ENCODE assay signal across 8 cellular contexts in the genomic region with DNA sequence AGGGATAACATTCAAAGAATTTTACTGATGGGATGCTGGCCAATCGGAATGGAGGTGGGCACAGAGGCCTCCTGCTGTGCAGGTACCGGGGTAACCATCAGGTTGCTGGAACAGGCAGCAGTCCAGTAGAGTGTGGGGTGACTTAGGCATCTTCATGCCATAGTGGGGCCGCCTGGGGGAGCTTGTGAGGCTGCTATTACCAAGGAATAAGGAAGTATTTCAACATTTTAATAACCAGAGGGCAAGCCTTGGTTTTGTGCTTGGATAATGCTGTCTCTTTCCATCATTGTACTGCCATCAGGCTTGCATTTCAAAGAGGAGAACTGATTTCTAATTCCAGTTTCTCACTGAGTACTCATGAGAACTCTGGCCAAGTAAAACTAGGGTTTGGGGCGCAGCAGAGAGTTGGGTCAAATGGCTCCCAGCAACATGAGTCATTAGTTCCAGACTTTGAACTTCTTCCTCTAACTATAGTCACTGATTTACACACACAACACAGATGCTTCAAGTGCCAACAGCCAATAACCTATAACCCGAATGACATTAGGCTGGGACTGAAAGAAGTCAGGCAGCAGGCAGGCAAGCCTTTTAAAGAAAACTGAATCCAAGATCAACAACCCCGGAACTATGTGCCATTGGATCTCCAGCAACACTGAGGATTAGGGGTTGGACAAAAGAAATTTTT. TPM values are rescaled to one million over a fixed set of nuclear protein-coding genes. Genes with fewer than 3 reads are reported as not detected.
DNase-seq lines count a peak whose midpoint lies in the region; ATAC-seq, FAIRE-seq and TF ChIP-seq lines count a peak whose summit lies in the region.

No MANE protein-coding gene starts in this region.

- CTCF ChIA-PET in Calu3 (lab: Charles Lee): interaction anchor here (1.0 to 1.7 kb wide), 4 partner anchors 51 to 75 kb away, joined by 3 to 5 read pairs (median 4); no protein-coding TSS in a partner anchor
- CTCF ChIA-PET in activated CD8-positive, alpha-beta T cell treated with anti-CD3 and anti-CD28 coated beads for 36 hours (lab: Charles Lee): interaction anchor here (1.0 kb wide), 1 partner anchor 20 kb away, joined by 3 read pairs; no protein-coding TSS in a partner anchor
- CTCF ChIA-PET in activated CD8-positive, alpha-beta memory T cell treated with anti-CD3 and anti-CD28 coated beads, Interleukin-2, amount 10 ng/mL, durations not matched to agents 7 days and 5 days (lab: Charles Lee): no interaction called here

- peak overlapping the region; percentile 94 for H3K27ac Mint-ChIP-seq in Calu3 (ENCODE audit: unreplicated experiment)
- no peak overlapping the region for H3K27ac Mint-ChIP-seq in activated CD8-positive, alpha-beta T cell treated with anti-CD3 and anti-CD28 coated beads for 36 hours
- no peak overlapping the region for H3K27ac Mint-ChIP-seq in activated CD8-positive, alpha-beta memory T cell treated with anti-CD3 and anti-CD28 coated beads, Interleukin-2, amount 10 ng/mL, durations not matched to agents 7 days and 5 days

- BruUV-seq in Calu3 (replicated peaks; lab: Mats Ljungman, UMichigan): no TSS peak

- peak; percentile 63 for TF ChIP-seq CTCF in Calu3 (IDR thresholded peaks at IDR 0.05; ENCODE audit: unreplicated experiment)
- no peak for TF ChIP-seq CTCF in activated CD8-positive, alpha-beta T cell treated with anti-CD3 and anti-CD28 coated beads for 36 hours (IDR thresholded peaks at IDR 0.05)

- DNase-seq in Calu3 (peak; percentile 76), HS-5 (ENCODE audit: low read depth) (peak; percentile 36), iris pigment epithelial cell (ENCODE audit: low read depth) (peak; percentile 93), urothelium cell line (ENCODE audit: low spot score) (peak; percentile 43), NCI-H146 (lab: John Stamatoyannopoulos, UW) (no peak), COLO829 (ENCODE audit: low spot score) (no peak)
- DNase-seq in activated CD8-positive, alpha-beta T cell treated with anti-CD3 and anti-CD28 coated beads for 36 hours: peak; percentile 34
- DNase-seq in activated CD8-positive, alpha-beta memory T cell treated with anti-CD3 and anti-CD28 coated beads, Interleukin-2, amount 10 ng/mL, durations not matched to agents 7 days and 5 days: no peak

- intact Hi-C loops in Calu3 (cut with micrococcal nuclease; ENCODE audit: unreplicated experiment): loop anchor here (1.0 to 5.0 kb wide), 6 partner anchors 52 to 472 kb away; no protein-coding TSS in a partner anchor
- intact Hi-C loops in activated CD8-positive, alpha-beta T cell treated with anti-CD3 and anti-CD28 coated beads for 36 hours (cut with micrococcal nuclease): no loop called here

- no peaks in the 10 kb centered on the region for H3K27me3 Mint-ChIP-seq in Calu3 (ENCODE audit: unreplicated experiment)
- peaks cover 3% of the 10 kb centered on the region for H3K27me3 Mint-ChIP-seq in activated CD8-positive, alpha-beta T cell treated with anti-CD3 and anti-CD28 coated beads for 36 hours
- peaks cover 35% of the 10 kb centered on the region for H3K27me3 Mint-ChIP-seq in activated CD8-positive, alpha-beta memory T cell treated with anti-CD3 and anti-CD28 coated beads, Interleukin-2, amount 10 ng/mL, durations not matched to agents 7 days and 5 days

- peaks cover 19% of the 10 kb centered on the region for H3K36me3 Mint-ChIP-seq in Calu3 (ENCODE audit: insufficient read depth, unreplicated experiment)
- no peaks in the 10 kb centered on the region for H3K36me3 Mint-ChIP-seq in activated CD8-positive, alpha-beta T cell treated with anti-CD3 and anti-CD28 coated beads for 36 hours (ENCODE audit: low read depth)
- no peaks in the 10 kb centered on the region for H3K36me3 Mint-ChIP-seq in activated CD8-positive, alpha-beta memory T cell treated with anti-CD3 and anti-CD28 coated beads, Interleukin-2, amount 10 ng/mL, durations not matched to agents 7 days and 5 days

- peak; percentile 64 for ATAC-seq in activated CD8-positive, alpha-beta T cell treated with anti-CD3 and anti-CD28 coated beads for 36 hours
- ATAC-seq in activated CD8-positive, alpha-beta memory T cell treated with anti-CD3 and anti-CD28 coated beads, Interleukin-2, amount 10 ng/mL, durations not matched to agents 7 days and 5 days: no peak

- H3K4me1 Mint-ChIP-seq in Calu3 (ENCODE audit: low read depth, unreplicated experiment): peaks cover 77% of the 10 kb centered on the region
- no peaks in the 10 kb centered on the region for H3K4me1 Mint-ChIP-seq in activated CD8-positive, alpha-beta T cell treated with anti-CD3 and anti-CD28 coated beads for 36 hours (ENCODE audit: low read depth)
- H3K4me1 Mint-ChIP-seq in activated CD8-positive, alpha-beta memory T cell treated with anti-CD3 and anti-CD28 coated beads, Interleukin-2, amount 10 ng/mL, durations not matched to agents 7 days and 5 days: no peaks in the 10 kb centered on the region

- POLR2A ChIA-PET in activated CD8-positive, alpha-beta T cell treated with anti-CD3 and anti-CD28 coated beads for 36 hours (lab: Charles Lee): no interaction called here

- FAIRE-seq in urothelium cell line (lab: Jason Lieb, UNC): no peak

- H3K9me3 Mint-ChIP-seq in Calu3 (ENCODE audit: low read depth, unreplicated experiment): peaks cover 3% of the 10 kb centered on the region
- H3K9me3 Mint-ChIP-seq in activated CD8-positive, alpha-beta T cell treated with anti-CD3 and anti-CD28 coated beads for 36 hours: no peaks in the 10 kb centered on the region
- H3K9me3 Mint-ChIP-seq in activated CD8-positive, alpha-beta memory T cell treated with anti-CD3 and anti-CD28 coated beads, Interleukin-2, amount 10 ng/mL, durations not matched to agents 7 days and 5 days (ENCODE audit: low read depth): no peaks in the 10 kb centered on the region

- H3K4me3 Mint-ChIP-seq in Calu3 (ENCODE audit: low read depth, unreplicated experiment): peak overlapping the region; percentile 40
- H3K4me3 Mint-ChIP-seq in activated CD8-positive, alpha-beta T cell treated with anti-CD3 and anti-CD28 coated beads for 36 hours: no peak overlapping the region
- H3K4me3 Mint-ChIP-seq in activated CD8-positive, alpha-beta memory T cell treated with anti-CD3 and anti-CD28 coated beads, Interleukin-2, amount 10 ng/mL, durations not matched to agents 7 days and 5 days: no peak overlapping the region

RNA-seq across cellular contexts. Expression of a gene that starts 56.1 kb away (rescaled TPM):
- 51.9 and 67.4 TPM in 2 replicates for total RNA-seq in Calu3 (2022)
- total RNA-seq in activated CD8-positive, alpha-beta T cell treated with anti-CD3 and anti-CD28 coated beads for 36 hours: 1 to 10 TPM; 3.3 to 4.4 TPM
- total RNA-seq in activated CD8-positive, alpha-beta memory T cell treated with anti-CD3 and anti-CD28 coated beads, Interleukin-2, amount 10 ng/mL, durations not matched to agents 7 days and 5 days: 1 to 10 TPM; 3.4 to 4.1 TPM

Comparison
In these comparisons a context has a peak if more than half of its experiments do, and no peak if none do; other contexts are left out.
1. DNase-seq: peak in Calu3 (single experiment), HS-5 (single experiment), activated CD8-positive, alpha-beta T cell treated with anti-CD3 and anti-CD28 coated beads for 36 hours (single experiment), iris pigment epithelial cell (single experiment) and urothelium cell line (single experiment); none in activated CD8-positive, alpha-beta memory T cell treated with anti-CD3 and anti-CD28 coated beads, Interleukin-2, amount 10 ng/mL, durations not matched to agents 7 days and 5 days (single experiment), NCI-H146 (single experiment) and COLO829 (single experiment).